1 cellular context compared by ENCODE assay signal in genomic region chr11:2132874-2133480, GRCh38.
TF ChIP-seq lines count a peak whose summit lies in the region.

No MANE protein-coding gene starts in this region.

TF ChIP-seq in SK-N-SH treated with all-trans-retinoic acid at 6 μM for 48 hours, 23 proteins besides CTCF, POLR2A, EP300 and RAD21 (continued from another document):
- TF ChIP-seq ESRRG (CRISPR knock-in tag; IDR thresholded peaks at IDR 0.05) (no peak), CREB5 (CRISPR knock-in tag; IDR thresholded peaks at IDR 0.05; ENCODE audit: low read depth) (no peak)
